In the genomic region with DNA sequence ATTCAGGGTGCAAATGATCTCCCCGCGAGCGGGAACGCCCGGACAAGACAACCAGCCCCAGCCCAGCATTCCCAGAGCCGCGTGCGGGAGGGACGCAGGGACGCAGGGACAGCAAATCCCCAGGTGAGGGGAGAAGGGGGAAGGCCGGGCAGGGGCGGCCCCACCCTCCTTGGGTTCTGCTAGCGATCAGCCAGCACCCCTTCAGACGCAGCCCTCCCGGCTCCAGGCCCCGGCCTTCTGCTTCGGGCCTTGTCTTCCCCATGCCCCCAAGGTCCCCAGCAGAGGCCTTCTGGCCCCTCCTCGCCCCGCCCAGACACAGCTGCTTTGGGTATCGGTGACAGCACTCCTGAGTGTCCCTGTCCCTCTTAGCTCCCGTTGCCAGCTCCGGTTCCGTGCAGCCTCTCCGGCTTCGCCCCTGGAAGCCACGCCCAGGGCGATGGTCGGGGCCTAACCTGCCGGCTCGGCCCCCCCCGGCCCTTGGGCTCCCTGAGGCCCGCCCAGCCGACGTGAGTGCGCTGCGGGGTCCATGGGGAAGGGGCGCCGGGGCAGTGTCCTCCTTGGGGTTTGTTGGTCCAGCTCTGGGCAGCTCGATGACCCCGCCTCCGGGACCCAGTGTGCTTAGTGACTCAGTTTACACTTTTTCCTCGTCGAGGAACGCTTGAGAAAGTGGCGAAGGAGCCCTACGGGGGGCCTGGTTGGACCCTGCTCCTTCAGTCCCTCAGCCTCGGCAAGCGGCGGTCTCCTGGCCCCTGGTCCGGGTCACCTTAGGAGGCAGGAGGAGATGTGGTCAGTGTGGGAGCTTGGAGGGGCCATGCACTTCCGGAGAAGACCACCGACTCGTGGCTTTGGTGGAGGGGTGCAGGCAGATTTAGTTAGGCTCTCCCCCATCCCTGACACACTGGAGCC, we compare ENCODE assay signal across 9 cellular contexts. TPM values are rescaled to one million over a fixed set of nuclear protein-coding genes. Genes with fewer than 3 reads are reported as not detected.
A peak's percentile ranks its signal among the peaks of the same experiment; 100 is the strongest.
DNase-seq lines count a peak whose midpoint lies in the region; ATAC-seq and TF ChIP-seq lines count a peak whose summit lies in the region.
"Had no signal": no experiment of that assay in that cellular context is flagged by ENCODE, and none has a peak within 500 bp of the region (broad histone marks: within the 10 kb centered on the region; RNA-seq: fewer than 3 reads in every experiment).

No MANE protein-coding gene starts in this region.

- H3K27ac Mint-ChIP-seq in activated CD4-positive, alpha-beta T cell treated with anti-CD3 and anti-CD28 coated beads, Interleukin-2, amount 10 ng/mL, durations not matched to agents 24 days and 14 days, result no peak overlapping the region

- H3K27me3 ChIP-seq in heart right ventricle, result peaks cover 27 to 82% (median 52%) of the 10 kb centered on the region in 7 donors

- TF ChIP-seq CTCF in heart right ventricle (IDR thresholded peaks at IDR 0.05), result no peak

- H3K9me3 Mint-ChIP-seq in activated CD4-positive, alpha-beta T cell treated with anti-CD3 and anti-CD28 coated beads, Interleukin-2, amount 10 ng/mL, durations not matched to agents 24 days and 14 days, result no peaks in the 10 kb centered on the region

- H3K36me3 Mint-ChIP-seq in activated CD4-positive, alpha-beta T cell treated with anti-CD3 and anti-CD28 coated beads, Interleukin-2, amount 10 ng/mL, durations not matched to agents 24 days and 14 days (ENCODE audit: low read depth), result no peaks in the 10 kb centered on the region

- H3K9me3 ChIP-seq in heart right ventricle, result no peaks in the 10 kb centered on the region

- ATAC-seq in heart right ventricle, result peak in 3 of 8 donors; percentile 3 to 16 (median 7)
- ATAC-seq in GM21717 (IDR thresholded peaks at IDR 0.05; ENCODE audit: unreplicated experiment), result no peak

- intact Hi-C loops in activated CD4-positive, alpha-beta T cell treated with anti-CD3 and anti-CD28 coated beads, Interleukin-2, amount 10 ng/mL, durations not matched to agents 24 days and 14 days (cut with micrococcal nuclease), result no loop called here
- intact Hi-C loops in heart right ventricle (cut with DNase I), result no loop called here

- peaks cover 21% of the 10 kb centered on the region for H3K4me1 Mint-ChIP-seq in activated CD4-positive, alpha-beta T cell treated with anti-CD3 and anti-CD28 coated beads, Interleukin-2, amount 10 ng/mL, durations not matched to agents 24 days and 14 days

- WGBS in heart right ventricle, 2 donors, result 1 to 2% methylated on average over 49 to 53 of the region's 53 CpGs

- H3K36me3 ChIP-seq in heart right ventricle, result no peaks in the 10 kb centered on the region

- peaks cover 15 to 56% (median 53%) of the 10 kb centered on the region in 9 donors for H3K4me1 ChIP-seq in heart right ventricle

- peak overlapping the region; percentile 67 for H3K4me3 Mint-ChIP-seq in activated CD4-positive, alpha-beta T cell treated with anti-CD3 and anti-CD28 coated beads, Interleukin-2, amount 10 ng/mL, durations not matched to agents 24 days and 14 days

- H3K27me3 Mint-ChIP-seq in activated CD4-positive, alpha-beta T cell treated with anti-CD3 and anti-CD28 coated beads, Interleukin-2, amount 10 ng/mL, durations not matched to agents 24 days and 14 days, result peaks cover 52% of the 10 kb centered on the region

- no peak overlapping the region for H3K27ac ChIP-seq in heart right ventricle
- H3K27ac ChIP-seq: 22Rv1 had no signal

- DNase-seq in DMS 273 (lab: John Stamatoyannopoulos, UW; ENCODE audit: unreplicated experiment) (peak; percentile 65), DMS 273 treated with DMSO at 0.1 percent for 48 hours (lab: John Stamatoyannopoulos, UW) (no peak), heart right ventricle (no peak), hippocampal formation (lab: John Stamatoyannopoulos, UW) (no peak)
- DNase-seq in activated CD4-positive, alpha-beta T cell treated with anti-CD3 and anti-CD28 coated beads, Interleukin-2, amount 10 ng/mL, durations not matched to agents 24 days and 14 days, result peak; percentile 78
- peak; percentile 33 for DNase-seq in stimulated activated CD4-positive, alpha-beta T cell treated with anti-CD3 and anti-CD28 coated beads, Interleukin-1b, Interleukin-23, amount 100 ng/mL, for 48 hours
- no peak for DNase-seq in NK-92 treated with Interleukin-12 subunit alpha and Interleukin-12 subunit beta, amount 100 ng/mL, for 24 hours (lab: John Stamatoyannopoulos, UW)

- H3K4me3 ChIP-seq in heart right ventricle, result peak overlapping the region; percentile 34 to 61 (median 49)

RNA-seq across cellular contexts. Expression of gene AMZ2, which starts 50.5 kb away (rescaled TPM):
- total RNA-seq in activated CD4-positive, alpha-beta T cell treated with anti-CD3 and anti-CD28 coated beads, Interleukin-2, amount 10 ng/mL, durations not matched to agents 24 days and 14 days, result 75.8 and 77.5 TPM in 2 replicates
- total RNA-seq in heart right ventricle, result 100 to 1,000 TPM in 8 of 10 donors, 10 to 100 TPM in 2; 70.7 to 140 (median 111) TPM
- 10 to 100 TPM; 41.6 to 77.4 TPM for polyA plus RNA-seq in heart right ventricle

Comparison
In these comparisons a context has a peak if more than half of its experiments do, and no peak if none do; other contexts are left out.
1. DNase-seq: peak in DMS 273 (single experiment), activated CD4-positive, alpha-beta T cell treated with anti-CD3 and anti-CD28 coated beads, Interleukin-2, amount 10 ng/mL, durations not matched to agents 24 days and 14 days (single experiment) and stimulated activated CD4-positive, alpha-beta T cell treated with anti-CD3 and anti-CD28 coated beads, Interleukin-1b, Interleukin-23, amount 100 ng/mL, for 48 hours (single experiment); none in DMS 273 treated with DMSO at 0.1 percent for 48 hours (single experiment), heart right ventricle (0 of 2), NK-92 treated with Interleukin-12 subunit alpha and Interleukin-12 subunit beta, amount 100 ng/mL, for 24 hours (single experiment) and hippocampal formation (0 of 2).